ENCODE assay signal across 8 cellular contexts in the genomic region with DNA sequence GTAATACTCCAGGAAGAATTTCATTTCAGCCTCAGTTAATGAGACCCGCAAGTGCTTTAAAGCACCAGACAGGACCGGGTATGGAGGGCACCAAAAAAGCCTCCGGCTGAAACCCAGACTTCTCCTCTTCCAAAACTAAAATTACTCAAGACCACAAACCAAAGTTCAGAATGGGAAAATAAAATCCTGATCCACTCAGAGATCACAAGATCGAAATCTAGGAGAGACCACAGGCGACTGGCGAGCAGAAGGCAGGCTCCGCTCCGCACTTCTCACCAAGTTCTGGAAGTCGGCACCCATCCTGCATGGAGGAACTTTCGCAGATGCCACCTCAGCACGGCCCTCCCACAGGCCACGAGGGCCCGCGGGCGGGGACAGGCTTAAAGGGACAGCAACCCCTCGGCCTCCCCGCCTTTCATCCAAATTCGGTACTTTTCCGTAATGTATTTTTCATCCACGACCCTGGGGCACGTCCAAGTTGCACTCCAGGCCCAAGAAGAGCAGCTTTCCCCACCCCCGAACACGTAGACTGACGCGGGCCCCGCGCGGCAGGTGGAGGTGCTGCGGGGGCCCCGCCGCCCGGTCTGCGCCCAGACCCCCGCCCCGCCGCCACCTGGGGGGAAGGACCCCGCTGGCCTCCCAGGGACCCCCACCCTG.
DNase-seq lines count a peak whose midpoint lies in the region; ATAC-seq and TF ChIP-seq lines count a peak whose summit lies in the region.

No MANE protein-coding gene starts in this region.

- peaks cover 46 to 48% of the 10 kb centered on the region in 2 experiments for H3K4me1 ChIP-seq in neutrophil (ENCODE audit: control insufficient read depth in 1 of 2, insufficient read depth in 1 of 2, low read depth in 1 of 2, low read length in 1 of 2)

- H3K27ac ChIP-seq in SK-N-MC: 0 out of 2 replicates have a peak overlapping the region, but pooled peaks have one; percentile 43
- peak overlapping the region; percentile 89 for H3K27ac ChIP-seq in neutrophil

- H3K27me3 ChIP-seq in neutrophil: no peaks in the 10 kb centered on the region

- no peaks in the 10 kb centered on the region for H3K9me3 ChIP-seq in SK-N-MC (ENCODE audit: low read depth, low read length)
- no peaks in the 10 kb centered on the region for H3K9me3 ChIP-seq in neutrophil

- H3K36me3 ChIP-seq in SK-N-MC (ENCODE audit: insufficient read depth, low read length): peaks cover 34% of the 10 kb centered on the region
- peaks cover 13% of the 10 kb centered on the region for H3K36me3 ChIP-seq in neutrophil

- peak; percentile 31 for ATAC-seq in HG03103 (IDR thresholded peaks at IDR 0.05; ENCODE audit: low read depth, unreplicated experiment)

- no peak for TF ChIP-seq CTCF in neutrophil (IDR thresholded peaks at IDR 0.05)

- DNase-seq in NCI-H2081 (lab: John Stamatoyannopoulos, UW) (peak; percentile 6 to 17), NCI-H2081 treated with DMSO at 0.1 percent for 48 hours (lab: John Stamatoyannopoulos, UW) (no peak), SK-N-MC (ENCODE audit: low read depth, low spot score) (no peak), globus pallidus (ENCODE audit: low spot score) (peak; percentile 76), stromal cell of bone marrow (ENCODE audit: low read depth) (peak; percentile 77)
- DNase-seq in activated naive CD4-positive, alpha-beta T cell treated with anti-CD3 and anti-CD28 coated beads, Interleukin-2, amount 50 U/mL, for 16 hours: peak; percentile 58

- peak overlapping the region; percentile 84 for H3K9ac ChIP-seq in SK-N-MC (ENCODE audit: insufficient read length)

- H3K4me3 ChIP-seq in SK-N-MC: peak overlapping the region; percentile 83
- peak overlapping the region; percentile 69 for H3K4me3 ChIP-seq in neutrophil (ENCODE audit: low read depth in 1 of 2, low read length in 1 of 2)

Comparison
In these comparisons a context has a peak if more than half of its experiments do, and no peak if none do; other contexts are left out.
1. DNase-seq: peak in NCI-H2081 (2 of 2), activated naive CD4-positive, alpha-beta T cell treated with anti-CD3 and anti-CD28 coated beads, Interleukin-2, amount 50 U/mL, for 16 hours (single experiment), globus pallidus (single experiment) and stromal cell of bone marrow (single experiment); none in NCI-H2081 treated with DMSO at 0.1 percent for 48 hours (single experiment) and SK-N-MC (single experiment).